9 cellular contexts compared by ENCODE assay signal in genomic region chr6:135087803-135088202, GRCh38. TPM values are rescaled to one million over a fixed set of nuclear protein-coding genes. Genes with fewer than 3 reads are reported as not detected.
DNase-seq lines count a peak whose midpoint lies in the region; ATAC-seq and TF ChIP-seq lines count a peak whose summit lies in the region.
"Had no signal": no experiment of that assay in that cellular context is flagged by ENCODE, and none has a peak within 500 bp of the region (broad histone marks: within the 10 kb centered on the region; RNA-seq: fewer than 3 reads in every experiment).

No MANE protein-coding gene starts in this region.

- DNase-seq in activated CD4-positive, alpha-beta T cell treated with anti-CD3 and anti-CD28 coated beads for 36 hours, result peak; percentile 46
- DNase-seq in activated CD4-positive, alpha-beta T cell treated with anti-CD3 and anti-CD28 coated beads for 1 hour, result no peak
- DNase-seq in OCI-M1 (lab: John Stamatoyannopoulos, UW) (peak; percentile 77), AML-193 (lab: John Stamatoyannopoulos, UW) (no peak), posterior vena cava (ENCODE audit: low spot score) (no peak)
- DNase-seq in activated naive CD8-positive, alpha-beta T cell treated with anti-CD3 and anti-CD28 coated beads for 36 hours, result peak; percentile 53
- no peak for DNase-seq in stimulated activated effector memory CD8-positive, alpha-beta T cell treated with anti-CD3 and anti-CD28 coated beads, Interleukin-12 subunit alpha, Interleukin-12 subunit beta, amount 100 ng/mL, for 72 hours (ENCODE audit: low spot score in 2 of 2)
- DNase-seq: kidney had no signal

- H3K27ac Mint-ChIP-seq in activated CD4-positive, alpha-beta T cell treated with anti-CD3 and anti-CD28 coated beads for 36 hours, result peak overlapping the region; percentile 93
- peak overlapping the region; percentile 93 for H3K27ac Mint-ChIP-seq in activated naive CD8-positive, alpha-beta T cell treated with anti-CD3 and anti-CD28 coated beads for 36 hours
- H3K27ac Mint-ChIP-seq in stimulated activated effector memory CD8-positive, alpha-beta T cell treated with anti-CD3 and anti-CD28 coated beads, Interleukin-12 subunit alpha, Interleukin-12 subunit beta, amount 100 ng/mL, for 72 hours, result peak overlapping the region; percentile 87

- intact Hi-C loops in activated CD4-positive, alpha-beta T cell treated with anti-CD3 and anti-CD28 coated beads for 36 hours (cut with DNase I, micrococcal nuclease), result loop anchor here (1.0 to 5.0 kb wide), 10 partner anchors 26 to 559 kb away; no protein-coding TSS in a partner anchor
- intact Hi-C loops in posterior vena cava (cut with DNase I), result no loop called here

- H3K4me1 Mint-ChIP-seq in activated CD4-positive, alpha-beta T cell treated with anti-CD3 and anti-CD28 coated beads for 36 hours, result peaks cover 76% of the 10 kb centered on the region
- peaks cover 76% of the 10 kb centered on the region for H3K4me1 Mint-ChIP-seq in activated naive CD8-positive, alpha-beta T cell treated with anti-CD3 and anti-CD28 coated beads for 36 hours
- H3K4me1 Mint-ChIP-seq in stimulated activated effector memory CD8-positive, alpha-beta T cell treated with anti-CD3 and anti-CD28 coated beads, Interleukin-12 subunit alpha, Interleukin-12 subunit beta, amount 100 ng/mL, for 72 hours, result peaks cover 73% of the 10 kb centered on the region

- peak overlapping the region; percentile 41 for H3K4me3 Mint-ChIP-seq in activated CD4-positive, alpha-beta T cell treated with anti-CD3 and anti-CD28 coated beads for 36 hours
- H3K4me3 Mint-ChIP-seq in activated naive CD8-positive, alpha-beta T cell treated with anti-CD3 and anti-CD28 coated beads for 36 hours, result peak overlapping the region; percentile 59
- H3K4me3 Mint-ChIP-seq in stimulated activated effector memory CD8-positive, alpha-beta T cell treated with anti-CD3 and anti-CD28 coated beads, Interleukin-12 subunit alpha, Interleukin-12 subunit beta, amount 100 ng/mL, for 72 hours, result peak overlapping the region; percentile 67

- peak; percentile 34 for ATAC-seq in activated CD4-positive, alpha-beta T cell treated with anti-CD3 and anti-CD28 coated beads for 36 hours
- peak; percentile 42 for ATAC-seq in stimulated activated effector memory CD8-positive, alpha-beta T cell treated with anti-CD3 and anti-CD28 coated beads, Interleukin-12 subunit alpha, Interleukin-12 subunit beta, amount 100 ng/mL, for 72 hours
- no peak for ATAC-seq in SK-N-SH treated with all-trans-retinoic acid at 6 μM for 48 hours

- POLR2A ChIA-PET in activated CD4-positive, alpha-beta T cell treated with anti-CD3 and anti-CD28 coated beads for 36 hours (lab: Charles Lee), result interaction anchor here (0.9 to 3.0 kb wide), 4 partner anchors 27 to 96 kb away, joined by 3 to 10 read pairs (median 5); partner anchors contain the start of gene HBS1L

- CTCF ChIA-PET in activated CD4-positive, alpha-beta T cell treated with anti-CD3 and anti-CD28 coated beads for 36 hours (lab: Charles Lee), result interaction anchor here (0.5 to 3.7 kb wide), 20 partner anchors 13 to 1201 kb away, joined by 3 to 19 read pairs (median 4); partner anchors contain the start of genes HBS1L and MYB

- no peaks in the 10 kb centered on the region for H3K27me3 Mint-ChIP-seq in activated CD4-positive, alpha-beta T cell treated with anti-CD3 and anti-CD28 coated beads for 36 hours
- H3K27me3 Mint-ChIP-seq in activated naive CD8-positive, alpha-beta T cell treated with anti-CD3 and anti-CD28 coated beads for 36 hours, result no peaks in the 10 kb centered on the region

- peaks cover 2% of the 10 kb centered on the region for H3K9me3 Mint-ChIP-seq in activated CD4-positive, alpha-beta T cell treated with anti-CD3 and anti-CD28 coated beads for 36 hours (ENCODE audit: low read depth)
- peaks cover 10% of the 10 kb centered on the region for H3K9me3 Mint-ChIP-seq in activated naive CD8-positive, alpha-beta T cell treated with anti-CD3 and anti-CD28 coated beads for 36 hours
- H3K9me3 Mint-ChIP-seq in stimulated activated effector memory CD8-positive, alpha-beta T cell treated with anti-CD3 and anti-CD28 coated beads, Interleukin-12 subunit alpha, Interleukin-12 subunit beta, amount 100 ng/mL, for 72 hours, result no peaks in the 10 kb centered on the region

- no peaks in the 10 kb centered on the region for H3K36me3 Mint-ChIP-seq in activated CD4-positive, alpha-beta T cell treated with anti-CD3 and anti-CD28 coated beads for 36 hours (ENCODE audit: low read depth)
- peaks cover 15% of the 10 kb centered on the region for H3K36me3 Mint-ChIP-seq in activated naive CD8-positive, alpha-beta T cell treated with anti-CD3 and anti-CD28 coated beads for 36 hours
- H3K36me3 Mint-ChIP-seq in stimulated activated effector memory CD8-positive, alpha-beta T cell treated with anti-CD3 and anti-CD28 coated beads, Interleukin-12 subunit alpha, Interleukin-12 subunit beta, amount 100 ng/mL, for 72 hours, result peaks cover 6% of the 10 kb centered on the region

TF ChIP-seq in SK-N-SH treated with all-trans-retinoic acid at 6 μM for 48 hours, 23 proteins besides CTCF, POLR2A, EP300 and RAD21:
- TF ChIP-seq ARNTL (CRISPR knock-in tag; IDR thresholded peaks at IDR 0.05; ENCODE audit: borderline replicate concordance, low read depth) (no peak), ZFP3 (CRISPR knock-in tag; IDR thresholded peaks at IDR 0.05) (no peak), GLIS3 (CRISPR knock-in tag; IDR thresholded peaks at IDR 0.05) (no peak), ZNF565 (CRISPR knock-in tag; conservative IDR thresholded peaks at IDR 0.05; ENCODE audit: low read depth) (no peak), ISL1 (CRISPR knock-in tag; IDR thresholded peaks at IDR 0.05) (no peak), CREB5 (CRISPR knock-in tag; IDR thresholded peaks at IDR 0.05; ENCODE audit: low read depth) (no peak), PATZ1 (CRISPR knock-in tag; IDR thresholded peaks at IDR 0.05; ENCODE audit: borderline replicate concordance) (no peak), RARB (CRISPR knock-in tag; IDR thresholded peaks at IDR 0.05) (no peak), OSR1 (CRISPR knock-in tag; IDR thresholded peaks at IDR 0.05) (no peak)

RNA-seq across cellular contexts. Expression of gene HBS1L, which starts 33.2 kb away (rescaled TPM):
- total RNA-seq in activated CD4-positive, alpha-beta T cell treated with anti-CD3 and anti-CD28 coated beads for 36 hours, result 100 to 1,000 TPM; 133 to 141 TPM
- 100 to 1,000 TPM; 147 to 151 TPM for total RNA-seq in activated naive CD8-positive, alpha-beta T cell treated with anti-CD3 and anti-CD28 coated beads for 36 hours
- total RNA-seq in posterior vena cava, result 10 to 100 TPM; 62.9 to 66.5 TPM

Comparison
In these comparisons a context has a peak if more than half of its experiments do, and no peak if none do; other contexts are left out.
1. DNase-seq: peak in activated CD4-positive, alpha-beta T cell treated with anti-CD3 and anti-CD28 coated beads for 36 hours (single experiment), OCI-M1 (single experiment) and activated naive CD8-positive, alpha-beta T cell treated with anti-CD3 and anti-CD28 coated beads for 36 hours (single experiment); none in activated CD4-positive, alpha-beta T cell treated with anti-CD3 and anti-CD28 coated beads for 1 hour (single experiment), stimulated activated effector memory CD8-positive, alpha-beta T cell treated with anti-CD3 and anti-CD28 coated beads, Interleukin-12 subunit alpha, Interleukin-12 subunit beta, amount 100 ng/mL, for 72 hours (0 of 2), AML-193 (0 of 2) and posterior vena cava (single experiment).
2. intact Hi-C loops: an anchor here in activated CD4-positive, alpha-beta T cell treated with anti-CD3 and anti-CD28 coated beads for 36 hours (1.0 to 5.0 kb wide); none called in posterior vena cava.
3. Peak in every context shown above with its lines, with median percentiles within 50 percentile points of each other: H3K27ac Mint-ChIP-seq and H3K4me3 Mint-ChIP-seq.